ENCODE assay signal across 14 cellular contexts in genomic region chr7:157090485-157091165, GRCh38. TPM values are rescaled to one million over a fixed set of nuclear protein-coding genes. Genes with fewer than 3 reads are reported as not detected.
DNase-seq lines count a peak whose midpoint lies in the region; ATAC-seq lines count a peak whose summit lies in the region.
"Had no signal": no experiment of that assay in that cellular context is flagged by ENCODE, and none has a peak within 500 bp of the region (broad histone marks: within the 10 kb centered on the region; RNA-seq: fewer than 3 reads in every experiment).

No MANE protein-coding gene starts in this region.

- no peak overlapping the region for H3K4me3 Mint-ChIP-seq in activated CD8-positive, alpha-beta memory T cell treated with anti-CD3 and anti-CD28 coated beads, Interleukin-2, amount 10 ng/mL, durations not matched to agents 7 days and 5 days
- H3K4me3 Mint-ChIP-seq: CD14-positive monocyte; CD8-positive, alpha-beta T cell; HFFc6 had no signal

- peaks cover 5% of the 10 kb centered on the region for H3K9me3 Mint-ChIP-seq in activated CD8-positive, alpha-beta memory T cell treated with anti-CD3 and anti-CD28 coated beads, Interleukin-2, amount 10 ng/mL, durations not matched to agents 7 days and 5 days (ENCODE audit: low read depth)

- H3K36me3 Mint-ChIP-seq in activated CD8-positive, alpha-beta memory T cell treated with anti-CD3 and anti-CD28 coated beads, Interleukin-2, amount 10 ng/mL, durations not matched to agents 7 days and 5 days: no peaks in the 10 kb centered on the region
- H3K36me3 Mint-ChIP-seq: CD14-positive monocyte; CD8-positive, alpha-beta T cell had no signal

- ATAC-seq in activated CD8-positive, alpha-beta memory T cell treated with anti-CD3 and anti-CD28 coated beads, Interleukin-2, amount 10 ng/mL, durations not matched to agents 7 days and 5 days: no peak
- ATAC-seq in esophagus mucosa: no peak
- ATAC-seq: CD8-positive, alpha-beta T cell had no signal

- DNase-seq in activated CD8-positive, alpha-beta memory T cell treated with anti-CD3 and anti-CD28 coated beads, Interleukin-2, amount 50 U/mL, for 48 hours: peak; percentile 42
- DNase-seq in activated CD8-positive, alpha-beta memory T cell treated with anti-CD3 and anti-CD28 coated beads, Interleukin-2, amount 10 ng/mL, durations not matched to agents 7 days and 5 days: no peak
- DNase-seq in islet precursor cell (peak; percentile 49), mesenteric fat pad (ENCODE audit: low spot score) (peak; percentile 71), ureter (ENCODE audit: low spot score) (peak; percentile 38), HUDEP-2 (lab: John Stamatoyannopoulos, UW; ENCODE audit: unreplicated experiment in 76 of 76) (no peak), DMS114 treated with DMSO at 0.1 percent for 48 hours (lab: John Stamatoyannopoulos, UW; ENCODE audit: unreplicated experiment) (no peak)
- DNase-seq: CD8-positive, alpha-beta T cell; COR-L47; HCEC 1CT; HFFc6; IMR-90 had no signal

- no peak overlapping the region for H3K27ac Mint-ChIP-seq in activated CD8-positive, alpha-beta memory T cell treated with anti-CD3 and anti-CD28 coated beads, Interleukin-2, amount 10 ng/mL, durations not matched to agents 7 days and 5 days
- H3K27ac Mint-ChIP-seq: CD14-positive monocyte; CD8-positive, alpha-beta T cell; HFFc6 had no signal

- H3K27me3 Mint-ChIP-seq in activated CD8-positive, alpha-beta memory T cell treated with anti-CD3 and anti-CD28 coated beads, Interleukin-2, amount 10 ng/mL, durations not matched to agents 7 days and 5 days: peaks cover 2% of the 10 kb centered on the region

- CTCF ChIA-PET in activated CD8-positive, alpha-beta memory T cell treated with anti-CD3 and anti-CD28 coated beads, Interleukin-2, amount 10 ng/mL, durations not matched to agents 7 days and 5 days (lab: Charles Lee): no interaction called here

- H3K4me1 Mint-ChIP-seq in activated CD8-positive, alpha-beta memory T cell treated with anti-CD3 and anti-CD28 coated beads, Interleukin-2, amount 10 ng/mL, durations not matched to agents 7 days and 5 days: peaks cover 3% of the 10 kb centered on the region
- H3K4me1 Mint-ChIP-seq: CD14-positive monocyte had no signal

RNA-seq across cellular contexts. Expression of gene UBE3C, which starts 48.1 kb away (rescaled TPM):
- total RNA-seq in activated CD8-positive, alpha-beta memory T cell treated with anti-CD3 and anti-CD28 coated beads, Interleukin-2, amount 10 ng/mL, durations not matched to agents 7 days and 5 days: 10 to 100 TPM; 54.8 to 62.1 TPM
- total RNA-seq in mesenteric fat pad (75.3 TPM), ureter (81.7 TPM), esophagus mucosa (44.5 TPM)

Comparison
In these comparisons a context has a peak if more than half of its experiments do, and no peak if none do; other contexts are left out.
1. DNase-seq: peak in activated CD8-positive, alpha-beta memory T cell treated with anti-CD3 and anti-CD28 coated beads, Interleukin-2, amount 50 U/mL, for 48 hours (single experiment), islet precursor cell (single experiment), mesenteric fat pad (single experiment) and ureter (single experiment); none in activated CD8-positive, alpha-beta memory T cell treated with anti-CD3 and anti-CD28 coated beads, Interleukin-2, amount 10 ng/mL, durations not matched to agents 7 days and 5 days (single experiment), HUDEP-2 (0 of 76) and DMS114 treated with DMSO at 0.1 percent for 48 hours (single experiment).